ENCODE assay signal across 24 cellular contexts in the genomic region with DNA sequence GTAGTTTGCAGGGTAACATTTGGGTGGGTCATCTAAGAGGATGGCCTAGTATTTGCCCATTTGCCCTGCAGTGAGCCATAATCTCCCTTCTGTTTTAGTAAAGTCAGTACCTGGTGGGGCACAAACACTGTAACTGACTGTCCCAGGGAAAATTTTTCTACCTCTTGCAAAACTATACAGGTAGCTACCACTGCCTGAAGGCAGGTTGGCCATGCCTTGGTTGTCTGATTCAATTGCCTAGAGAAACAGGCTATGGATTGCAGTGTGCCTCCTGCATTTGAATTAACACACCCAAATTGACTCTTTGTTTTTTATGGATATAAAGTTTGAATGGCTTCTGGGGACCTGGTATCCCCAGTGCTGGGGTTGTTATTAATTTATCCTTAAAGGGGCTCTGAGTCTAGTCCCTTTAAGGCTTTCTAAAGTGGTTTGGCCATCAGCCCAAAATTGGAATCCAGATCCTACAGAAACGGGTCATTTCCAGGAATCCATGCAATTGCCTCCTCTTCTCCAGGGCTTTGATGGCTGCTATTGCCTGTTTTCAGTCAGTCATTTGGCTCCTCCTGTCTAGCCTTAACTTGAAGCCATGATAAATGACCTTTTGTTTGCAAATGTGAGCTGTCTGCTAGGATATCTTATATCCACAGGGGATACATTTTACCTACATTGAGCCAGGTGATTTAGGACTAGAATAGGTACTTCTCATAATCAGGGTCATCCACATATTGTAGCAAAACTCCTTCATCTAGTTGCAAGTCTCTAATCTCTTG.
"Had no signal": no experiment of that assay in that cellular context is flagged by ENCODE, and none has a peak within 500 bp of the region (broad histone marks: within the 10 kb centered on the region; RNA-seq: fewer than 3 reads in every experiment).

No MANE protein-coding gene starts in this region.

- H3K4me1 ChIP-seq: colonic mucosa, lower lobe of right lung, testis had no signal

- H3K4me3 ChIP-seq: colonic mucosa, esophagus muscularis mucosa, lower lobe of right lung, ovary, psoas muscle, sigmoid colon, testis, tibial artery, upper lobe of left lung had no signal

- ATAC-seq: left ventricle myocardium superior; lower lobe of right lung; naive thymus-derived CD4-positive, alpha-beta T cell; psoas muscle; stimulated activated effector memory CD8-positive, alpha-beta T cell treated with anti-CD3 and anti-CD28 coated beads, Interleukin-12 subunit alpha, Interleukin-12 subunit beta, amount 100 ng/mL, for 72 hours had no signal

- H3K27ac ChIP-seq: colonic mucosa, esophagus muscularis mucosa, foreskin keratinocyte, lower lobe of right lung, ovary, psoas muscle, testis, tibial artery, upper lobe of left lung had no signal

- H3K27me3 ChIP-seq: colonic mucosa, esophagus muscularis mucosa, foreskin keratinocyte, ovary, sigmoid colon, testis, tibial artery, upper lobe of left lung had no signal

- DNase-seq: colonic mucosa; effector CD8-positive, alpha-beta T cell; endodermal cell; foreskin keratinocyte; head of caudate nucleus; left ventricle myocardium superior; lower lobe of right lung; naive thymus-derived CD4-positive, alpha-beta T cell; nephron progenitor cell; nucleus accumbens; ovary; posterior cingulate gyrus; psoas muscle; right cardiac atrium; sigmoid colon; stimulated activated CD4-positive, alpha-beta T cell treated with anti-CD3 and anti-CD28 coated beads, Interleukin-2, amount 100 ng/mL, for 24 hours; stimulated activated CD4-positive, alpha-beta T cell treated with anti-CD3 and anti-CD28 coated beads, Interleukin-4, amount 100 ng/mL, for 24 hours; stimulated activated naive CD4-positive, alpha-beta T cell treated with Interleukin-2 at 50 U/mL for 16 hours; substantia nigra; testis; tibial artery; upper lobe of left lung had no signal

- H3K36me3 ChIP-seq: colonic mucosa, esophagus muscularis mucosa, lower lobe of right lung, ovary, sigmoid colon, tibial artery, upper lobe of left lung had no signal
